Comparison of ENCODE assay signal across 13 cellular contexts in the genomic region with DNA sequence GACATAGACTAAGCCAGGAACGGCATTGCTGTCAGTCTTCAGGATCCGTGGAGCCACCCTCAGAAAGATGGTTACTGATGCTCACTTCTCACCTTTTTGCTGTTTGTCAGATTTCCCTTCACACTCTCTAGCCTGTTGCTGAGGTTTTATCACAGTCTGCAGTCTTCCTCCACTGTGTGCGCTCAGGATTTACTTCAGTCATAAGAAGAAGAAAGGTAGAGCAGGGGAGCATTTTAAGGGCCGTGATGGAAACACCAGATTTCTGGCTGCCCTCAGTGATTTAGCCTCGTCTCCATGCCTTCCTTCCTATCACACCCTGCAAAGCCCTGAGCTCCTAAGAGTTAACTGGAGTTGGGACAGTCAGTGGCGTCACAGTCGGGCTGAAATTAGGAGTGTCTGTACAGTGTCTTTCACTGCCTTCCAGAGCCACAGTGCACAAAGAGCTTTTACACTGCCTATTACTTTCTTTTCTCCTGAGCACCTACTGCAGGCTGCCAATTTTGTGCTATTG. TPM values are rescaled to one million over a fixed set of nuclear protein-coding genes. Genes with fewer than 3 reads are reported as not detected.
DNase-seq lines count a peak whose midpoint lies in the region; ATAC-seq, FAIRE-seq and TF ChIP-seq lines count a peak whose summit lies in the region.
"Had no signal": no experiment of that assay in that cellular context is flagged by ENCODE, and none has a peak within 500 bp of the region (broad histone marks: within the 10 kb centered on the region; RNA-seq: fewer than 3 reads in every experiment).

No MANE protein-coding gene starts in this region.

- H3K27ac Mint-ChIP-seq in CD4-positive, alpha-beta memory T cell, result peak overlapping the region; percentile 96 to 98 (median 97)
- peak overlapping the region; percentile 100 for H3K27ac Mint-ChIP-seq in T-helper 17 cell
- H3K27ac Mint-ChIP-seq in central memory CD8-positive, alpha-beta T cell (ENCODE audit: low read depth), result peak overlapping the region; percentile 98
- peak overlapping the region in 5 of 6 donors; percentile 67 to 96 (median 91) for H3K27ac Mint-ChIP-seq in naive B cell

- CTCF ChIA-PET in CD4-positive, alpha-beta memory T cell (lab: Charles Lee; ENCODE audit: partially characterized antibody), result interaction anchor here (0.6 to 3.9 kb wide), 24 partner anchors 9 to 191 kb away, joined by 3 to 44 read pairs (median 6); no protein-coding TSS in a partner anchor

- DNase-seq in CD4-positive, alpha-beta memory T cell, result peak in 2 of 5 donors; percentile 47 to 59
- DNase-seq in T-helper 17 cell, result no peak
- peak in 1 of 2 donors; percentile 46 for DNase-seq in central memory CD8-positive, alpha-beta T cell (ENCODE audit: low spot score in 2 of 2)
- DNase-seq in naive B cell, result no peak
- no peak for DNase-seq in D721Med (ENCODE audit: insufficient read length, low spot score)
- no peak for DNase-seq in cortex of kidney (lab: John Stamatoyannopoulos, UW)
- DNase-seq in NCI-H2227 (lab: John Stamatoyannopoulos, UW; ENCODE audit: unreplicated experiment), result no peak
- DNase-seq: colonic mucosa; DMS79; psoas muscle; stimulated activated CD4-positive, alpha-beta T cell treated with anti-CD3 and anti-CD28 coated beads, Interleukin-1b, Interleukin-23, amount 100 ng/mL, for 48 hours had no signal

- peaks cover 0 to 3% (median 0%) of the 10 kb centered on the region in 8 donors for H3K9me3 Mint-ChIP-seq in CD4-positive, alpha-beta memory T cell
- no peaks in the 10 kb centered on the region for H3K9me3 Mint-ChIP-seq in central memory CD8-positive, alpha-beta T cell
- no peaks in the 10 kb centered on the region for H3K9me3 Mint-ChIP-seq in naive B cell

- H3K4me1 Mint-ChIP-seq in CD4-positive, alpha-beta memory T cell, result peaks cover 71 to 97% (median 85%) of the 10 kb centered on the region in 4 donors
- peaks cover 63% of the 10 kb centered on the region for H3K4me1 Mint-ChIP-seq in T-helper 17 cell
- peaks cover 76% of the 10 kb centered on the region for H3K4me1 Mint-ChIP-seq in central memory CD8-positive, alpha-beta T cell
- H3K4me1 Mint-ChIP-seq in naive B cell, result peaks cover 50 to 72% (median 65%) of the 10 kb centered on the region in 3 donors

- H3K4me3 ChIP-seq in CD4-positive, alpha-beta memory T cell (ENCODE audit: low read length in 2 of 2), result peak overlapping the region in 1 of 2 donors; percentile 22
- H3K4me3 ChIP-seq: adrenal gland, colonic mucosa, psoas muscle had no signal

- H3K27me3 ChIP-seq in CD4-positive, alpha-beta memory T cell (ENCODE audit: insufficient read depth, low read length), result no peaks in the 10 kb centered on the region
- H3K27me3 ChIP-seq: adrenal gland, colonic mucosa had no signal

- TF ChIP-seq CTCF in D721Med (IDR thresholded peaks at IDR 0.05; ENCODE audit: insufficient read depth, missing control alignments), result no peak

- ATAC-seq in T-helper 17 cell (peak; percentile 43), naive B cell (ENCODE audit: low read depth in 2 of 2) (no peak), HG02763 (IDR thresholded peaks at IDR 0.05; ENCODE audit: unreplicated experiment) (no peak)
- peak; percentile 77 for ATAC-seq in central memory CD8-positive, alpha-beta T cell (replicated peaks; ENCODE audit: extremely low read depth, poor library complexity, severe bottlenecking)
- ATAC-seq: psoas muscle had no signal

- FAIRE-seq in D721Med (lab: Jason Lieb, UNC), result no peak

- peaks cover 98% of the 10 kb centered on the region for H3K4me1 ChIP-seq in CD4-positive, alpha-beta memory T cell (ENCODE audit: insufficient read depth, low read length)
- H3K4me1 ChIP-seq: colonic mucosa had no signal

- peaks cover 43 to 52% of the 10 kb centered on the region in 2 donors for H3K36me3 Mint-ChIP-seq in CD4-positive, alpha-beta memory T cell
- H3K36me3 Mint-ChIP-seq in T-helper 17 cell (ENCODE audit: low read depth) (peaks cover 16% of the 10 kb centered on the region), naive B cell (peaks cover 19 to 39% of the 10 kb centered on the region in 2 donors)
- peaks cover 30% of the 10 kb centered on the region for H3K36me3 Mint-ChIP-seq in central memory CD8-positive, alpha-beta T cell (ENCODE audit: insufficient read depth)

- H3K27ac ChIP-seq in CD4-positive, alpha-beta memory T cell (ENCODE audit: low read depth, low read length), result peak overlapping the region; percentile 70
- H3K27ac ChIP-seq: adrenal gland, colonic mucosa, psoas muscle had no signal

- intact Hi-C loops in CD4-positive, alpha-beta memory T cell (cut with micrococcal nuclease), result loop anchor here (2.0 kb wide), 2 partner anchors 14 to 60 kb away; a partner anchor contains a TSS

- no peaks in the 10 kb centered on the region for H3K27me3 Mint-ChIP-seq in CD4-positive, alpha-beta memory T cell
- H3K27me3 Mint-ChIP-seq in T-helper 17 cell, result no peaks in the 10 kb centered on the region
- H3K27me3 Mint-ChIP-seq in central memory CD8-positive, alpha-beta T cell, result no peaks in the 10 kb centered on the region
- no peaks in the 10 kb centered on the region for H3K27me3 Mint-ChIP-seq in naive B cell

- peak overlapping the region; percentile 68 to 93 (median 82) for H3K4me3 Mint-ChIP-seq in CD4-positive, alpha-beta memory T cell
- H3K4me3 Mint-ChIP-seq in T-helper 17 cell (peak overlapping the region; percentile 91), naive B cell (peak overlapping the region in 3 of 8 donors; percentile 9 to 73 (median 37))
- peak overlapping the region; percentile 67 for H3K4me3 Mint-ChIP-seq in central memory CD8-positive, alpha-beta T cell

- no peaks in the 10 kb centered on the region for H3K36me3 ChIP-seq in CD4-positive, alpha-beta memory T cell (ENCODE audit: insufficient read depth, low read length)
- H3K36me3 ChIP-seq: adrenal gland, colonic mucosa had no signal

- POLR2A ChIA-PET in CD4-positive, alpha-beta memory T cell (lab: Charles Lee; ENCODE audit: partially characterized antibody), result interaction anchor here (0.6 to 14.0 kb wide), 22 partner anchors 8 to 290 kb away, joined by 3 to 361 read pairs (median 10); a partner anchor contains a TSS

- H3K9me3 ChIP-seq in CD4-positive, alpha-beta memory T cell (ENCODE audit: control insufficient read depth in 1 of 2, low read length in 2 of 2), result no peaks in the 10 kb centered on the region
- H3K9me3 ChIP-seq in T-helper 17 cell (ENCODE audit: control insufficient read depth, low read length, poor library complexity, severe bottlenecking), result no peaks in the 10 kb centered on the region
- H3K9me3 ChIP-seq: adrenal gland, colonic mucosa, psoas muscle had no signal

RNA-seq across cellular contexts. Expression of a gene that starts 60.0 kb away (rescaled TPM):
- 100 to 1,000 TPM; 203 to 204 TPM for total RNA-seq in CD4-positive, alpha-beta memory T cell
- 100 to 1,000 TPM; 563 to 954 TPM for polyA plus RNA-seq in CD4-positive, alpha-beta memory T cell
- 100 to 1,000 TPM; 249 to 322 TPM for total RNA-seq in T-helper 17 cell
- polyA plus RNA-seq in naive B cell (ENCODE audit: low read depth in 6 of 6), result 100 to 1,000 TPM in 5 of 6 donors, 10 to 100 TPM in 1; 98.3 to 487 (median 158) TPM

Comparison
In these comparisons a context has a peak if more than half of its experiments do, and no peak if none do; other contexts are left out.
1. ATAC-seq: peak in T-helper 17 cell (single experiment) and central memory CD8-positive, alpha-beta T cell (single experiment); none in naive B cell (0 of 2) and HG02763 (single experiment).
2. Peak in every context shown above with its lines, with median percentiles within 50 percentile points of each other: H3K27ac Mint-ChIP-seq.